17 cellular contexts compared by ENCODE assay signal in genomic region chr10:69467928-69468770, GRCh38. TPM values are rescaled to one million over a fixed set of nuclear protein-coding genes. Genes with fewer than 3 reads are reported as not detected.
DNase-seq lines count a peak whose midpoint lies in the region; ATAC-seq, FAIRE-seq and TF ChIP-seq lines count a peak whose summit lies in the region.
"Had no signal": no experiment of that assay in that cellular context is flagged by ENCODE, and none has a peak within 500 bp of the region (broad histone marks: within the 10 kb centered on the region; RNA-seq: fewer than 3 reads in every experiment).

No MANE protein-coding gene starts in this region.

- peak overlapping the region; percentile 62 for H3K9ac ChIP-seq in endothelial cell of umbilical vein (replicated peaks; ENCODE audit: extremely low read depth, insufficient read depth, low read length)

- dilution Hi-C loops in endothelial cell of umbilical vein (cut with MboI; ENCODE audit: extremely low pct_ligation_motif_present, low sequenced_read_pairs), result no loop called here

- no peak for TF ChIP-seq POLR2A in endothelial cell of umbilical vein (IDR thresholded peaks at IDR 0.05; ENCODE audit: low read depth, low read length)
- TF ChIP-seq POLR2A in prostate gland (IDR thresholded peaks at IDR 0.05), result no peak

- no peaks in the 10 kb centered on the region for H4K20me1 ChIP-seq in endothelial cell of umbilical vein (replicated peaks; ENCODE audit: control insufficient read depth, extremely low read depth, insufficient read depth, low read length)

- H3K4me2 ChIP-seq in endothelial cell of umbilical vein (ENCODE audit: insufficient read depth, low read length), result peak overlapping the region; percentile 58

- intact Hi-C loops in A673 (cut with micrococcal nuclease; ENCODE audit: unreplicated experiment) (no loop called here), endothelial cell of umbilical vein (cut with micrococcal nuclease) (loop anchor here (1.0 to 5.0 kb wide), 3 partner anchors 11 to 41 kb away; no protein-coding TSS in a partner anchor), prostate gland (cut with DNase I) (no loop called here)

- H3K4me3 ChIP-seq in A673 (ENCODE audit: low read depth, low read length, poor library complexity, severe bottlenecking), result no peak overlapping the region
- H3K4me3 ChIP-seq in endothelial cell of umbilical vein (replicated peaks in 1 of 3; ENCODE audit: insufficient read depth in 1 of 3, low read depth in 1 of 3, low read length in 3 of 3), result no peak overlapping the region
- no peak overlapping the region for H3K4me3 ChIP-seq in prostate gland
- H3K4me3 ChIP-seq: testis had no signal

- H3K79me2 ChIP-seq in endothelial cell of umbilical vein (ENCODE audit: control insufficient read depth, insufficient read depth, low read length), result peaks cover 8% of the 10 kb centered on the region

- DNase-seq in A673 (ENCODE audit: low spot score), result no peak
- peak; percentile 31 for DNase-seq in NCI-H82 treated with DMSO at 0.1 percent for 48 hours (lab: John Stamatoyannopoulos, UW; ENCODE audit: unreplicated experiment)
- no peak for DNase-seq in endothelial cell of umbilical vein (ENCODE audit: low read depth, low spot score)
- DNase-seq in prostate gland (ENCODE audit: low spot score), result no peak
- no peak for DNase-seq in GM13977 (ENCODE audit: low spot score)
- no peak for DNase-seq in NCI-H748 (lab: John Stamatoyannopoulos, UW; ENCODE audit: unreplicated experiment)
- DNase-seq: activated naive CD4-positive, alpha-beta T cell treated with anti-CD3 and anti-CD28 coated beads for 36 hours; DMS79 treated with DMSO at 0.1 percent for 48 hours; NCI-H1436; NCI-H510A; testis had no signal

- H3K36me3 ChIP-seq in A673 (ENCODE audit: insufficient read depth, low read length, poor library complexity, severe bottlenecking) (no peaks in the 10 kb centered on the region), endothelial cell of umbilical vein (ENCODE audit: control insufficient read depth in 2 of 2, extremely low read depth in 1 of 2, insufficient read depth in 2 of 2, low read length in 2 of 2) (no peaks in the 10 kb centered on the region), prostate gland (no peaks in the 10 kb centered on the region)

- H3K4me1 ChIP-seq in A673 (ENCODE audit: insufficient read depth, low read length, poor library complexity, severe bottlenecking), result no peaks in the 10 kb centered on the region
- peaks cover 44% of the 10 kb centered on the region for H3K4me1 ChIP-seq in endothelial cell of umbilical vein (ENCODE audit: control insufficient read depth, extremely low read depth, insufficient read depth, low read length)
- peaks cover 2% of the 10 kb centered on the region for H3K4me1 ChIP-seq in prostate gland (replicated peaks)
- H3K4me1 ChIP-seq: testis had no signal

- POLR2A ChIA-PET in A673 (lab: Charles Lee; ENCODE audit: low non-redundant PET) (no interaction called here), endothelial cell of umbilical vein (lab: Charles Lee) (interaction anchor here (1.4 kb wide), 1 partner anchor 21 kb away, joined by 9 read pairs; no protein-coding TSS in a partner anchor)

- ATAC-seq in HG03378 (IDR thresholded peaks at IDR 0.05; ENCODE audit: unreplicated experiment) (no peak), HG02678 (IDR thresholded peaks at IDR 0.05; ENCODE audit: unreplicated experiment) (no peak)

- H3K27me3 ChIP-seq in A673 (replicated peaks; ENCODE audit: insufficient read depth, low read depth, low read length, poor library complexity) (no peaks in the 10 kb centered on the region), endothelial cell of umbilical vein (ENCODE audit: control insufficient read depth in 2 of 2, insufficient read depth in 2 of 2, low read length in 2 of 2) (no peaks in the 10 kb centered on the region), prostate gland (replicated peaks; ENCODE audit: insufficient read depth) (no peaks in the 10 kb centered on the region)
- H3K27me3 ChIP-seq: testis had no signal

- in situ Hi-C loops in GM13977 (cut with MboI; ENCODE audit: low pct_unique_long_range_greater_than_20kb, low sequenced_read_pairs, unreplicated experiment), result no loop called here

- CTCF ChIA-PET in A673 (lab: Charles Lee), result interaction anchor here (0.6 kb wide), 1 partner anchor 164 kb away, joined by 3 read pairs; no protein-coding TSS in a partner anchor
- CTCF ChIA-PET in endothelial cell of umbilical vein (lab: Charles Lee), result interaction anchor here (0.7 to 5.3 kb wide), 9 partner anchors 10 to 61 kb away, joined by 3 to 60 read pairs (median 3); partner anchors contain the start of gene TSPAN15

- TF ChIP-seq CTCF in A673 (conservative IDR thresholded peaks at IDR 0.05; ENCODE audit: low read depth, low read length) (no peak), endothelial cell of umbilical vein (IDR thresholded peaks at IDR 0.05; ENCODE audit: extremely low read depth in 1 of 2, insufficient read depth in 1 of 2, low read depth in 1 of 2, low read length in 2 of 2) (no peak), prostate gland (IDR thresholded peaks at IDR 0.05) (no peak), GM13977 (IDR thresholded peaks at IDR 0.05; ENCODE audit: extremely low read depth, insufficient read depth, missing control alignments) (no peak)

- no peaks in the 10 kb centered on the region for H3K9me1 ChIP-seq in endothelial cell of umbilical vein (replicated peaks; ENCODE audit: control insufficient read depth, extremely low read depth, insufficient read depth, low read length)

- H3K9me3 ChIP-seq in A673 (ENCODE audit: low read depth, low read length, poor library complexity, severe bottlenecking) (no peaks in the 10 kb centered on the region), endothelial cell of umbilical vein (replicated peaks; ENCODE audit: control insufficient read depth, insufficient read depth, low read length) (no peaks in the 10 kb centered on the region), prostate gland (no peaks in the 10 kb centered on the region)
- H3K9me3 ChIP-seq: testis had no signal

- BruUV-seq in A673 (replicated peaks; lab: Mats Ljungman, UMichigan), result no TSS peak
- BruUV-seq in endothelial cell of umbilical vein (replicated peaks; lab: Mats Ljungman, UMichigan), result TSS peak; percentile 52

- peak; percentile 49 for FAIRE-seq in endothelial cell of umbilical vein (lab: Jason Lieb, UNC)
- FAIRE-seq: bronchial epithelial cell had no signal

- H3K27ac ChIP-seq in A673 (ENCODE audit: low read depth, low read length, poor library complexity, severe bottlenecking), result peak overlapping the region; percentile 51
- H3K27ac ChIP-seq in endothelial cell of umbilical vein (ENCODE audit: insufficient read depth, low read depth, low read length), result peak overlapping the region; percentile 82
- H3K27ac ChIP-seq in prostate gland, result peak overlapping the region; percentile 17 to 30
- H3K27ac ChIP-seq: RWPE1, testis had no signal

- 51% methylated on average over 13 of the region's 13 CpGs for WGBS in prostate gland

- peak overlapping the region; percentile 40 for H2AFZ ChIP-seq in endothelial cell of umbilical vein (ENCODE audit: low read depth, low read length)

TF ChIP-seq in endothelial cell of umbilical vein, 7 proteins besides CTCF, POLR2A, EP300 and RAD21:
- no peak for TF ChIP-seq POLR2AphosphoS5 (IDR thresholded peaks at IDR 0.05; ENCODE audit: insufficient read depth, low read depth, low read length)
- no peak for TF ChIP-seq EZH2 (IDR thresholded peaks at IDR 0.05; ENCODE audit: borderline replicate concordance, low read depth, low read length, severe bottlenecking)
- no peak for TF ChIP-seq MYC (IDR thresholded peaks at IDR 0.05; ENCODE audit: low read depth, low read length)
- TF ChIP-seq MAX (IDR thresholded peaks at IDR 0.05; ENCODE audit: insufficient read depth, insufficient read length), result no peak
- TF ChIP-seq GATA2 (IDR thresholded peaks at IDR 0.05; ENCODE audit: insufficient read depth, insufficient read length, low read depth, low read length), result no peak
- no peak for TF ChIP-seq FOS (IDR thresholded peaks at IDR 0.05; ENCODE audit: borderline replicate concordance, insufficient read depth, low read length)
- no peak for TF ChIP-seq JUN (IDR thresholded peaks at IDR 0.05; ENCODE audit: borderline replicate concordance, insufficient read depth, insufficient read length, low read depth)

RNA-seq across cellular contexts. Expression of gene TSPAN15, which starts 16.9 kb away (rescaled TPM):
- total RNA-seq in A673 (2021), result 2.1 and 2.5 TPM in 2 replicates
- total RNA-seq in endothelial cell of umbilical vein, result 78.4 and 100 TPM in 2 replicates
- polyA plus RNA-seq in endothelial cell of umbilical vein, result 166 and 189 TPM in 2 replicates
- polyA plus RNA-seq in endothelial cell of umbilical vein (2011; cell fraction: cytosol; rRNA removed), result 105 and 118 TPM in 2 replicates
- 69.7 and 75.3 TPM in 2 replicates for polyA plus RNA-seq in endothelial cell of umbilical vein (2011; cell fraction: nucleus; rRNA removed)
- 50.5 and 94.9 TPM in 2 replicates for polyA plus RNA-seq in endothelial cell of umbilical vein (2012)
- 120 and 174 TPM in 2 replicates for polyA minus RNA-seq in endothelial cell of umbilical vein
- 10.7 TPM for polyA minus RNA-seq in endothelial cell of umbilical vein (2011; cell fraction: cytosol; rRNA and poly(A)+ RNA removed)
- 50.8 and 57.3 TPM in 2 replicates for polyA minus RNA-seq in endothelial cell of umbilical vein (2011; cell fraction: nucleus; rRNA and poly(A)+ RNA removed)
- 10 to 100 TPM; 78.8 to 85.3 TPM for total RNA-seq in prostate gland
- polyA plus RNA-seq: IgD-negative memory B cell had no signal

RNA-seq across cellular contexts. Expression of gene TACR2, which starts 51.4 kb away (rescaled TPM):
- total RNA-seq in A673 (2021) (0.17 and 0.21 TPM in 2 replicates), endothelial cell of umbilical vein (not detected in 2 replicates), prostate gland (1 to 10 TPM in 1 of 2 donors, under 1 TPM in 1; 0.77 to 2.4 TPM)
- polyA plus RNA-seq in endothelial cell of umbilical vein, result 0.19 and 0.22 TPM in 2 replicates
- polyA plus RNA-seq in endothelial cell of umbilical vein (2011; cell fraction: cytosol; rRNA removed), result 0.14 and 0.20 TPM in 2 replicates
- 0.11 TPM in 1 of 2 replicates, not detected in the other for polyA plus RNA-seq in endothelial cell of umbilical vein (2011; cell fraction: nucleus; rRNA removed)
- 0.11 and 0.24 TPM in 2 replicates for polyA plus RNA-seq in endothelial cell of umbilical vein (2012)
- polyA minus RNA-seq in endothelial cell of umbilical vein, result 0.21 TPM in 1 of 2 replicates, not detected in the other
- polyA minus RNA-seq in endothelial cell of umbilical vein (2011; cell fraction: cytosol; rRNA and poly(A)+ RNA removed), result not detected
- not detected in 2 replicates for polyA minus RNA-seq in endothelial cell of umbilical vein (2011; cell fraction: nucleus; rRNA and poly(A)+ RNA removed)
- total RNA-seq: activated CD8-positive, alpha-beta memory T cell treated with anti-CD3 and anti-CD28 coated beads for 36 hours; activated naive CD4-positive, alpha-beta T cell treated with anti-CD3 and anti-CD28 coated beads for 36 hours had no signal

Comparison
In these comparisons a context has a peak if more than half of its experiments do, and no peak if none do; other contexts are left out.
1. H3K27ac ChIP-seq: peak in every context shown above with its lines; median percentile 82 in endothelial cell of umbilical vein; 51 in A673; 24 in prostate gland.
2. RNA of gene TSPAN15, which starts 16.9 kb away (total RNA-seq): 78.8 to 85.3 TPM in prostate gland and 78.4 to 100 TPM in endothelial cell of umbilical vein; 2.1 to 2.5 TPM in A673; every median in the first group is over 10 times any median in the second.